ENCODE assay signal across 8 cellular contexts in genomic region chr1:24909388-24909898, GRCh38. TPM values are rescaled to one million over a fixed set of nuclear protein-coding genes. Genes with fewer than 3 reads are reported as not detected.
A peak's percentile ranks its signal among the peaks of the same experiment; 100 is the strongest.
DNase-seq lines count a peak whose midpoint lies in the region; ATAC-seq and TF ChIP-seq lines count a peak whose summit lies in the region.

No MANE protein-coding gene starts in this region.

- POLR2A ChIA-PET in WTC11 (lab: Charles Lee), result no interaction called here

- no peaks in the 10 kb centered on the region for H3K9me3 Mint-ChIP-seq in activated T-cell treated with anti-CD3 and anti-CD28 coated beads, Interleukin-2, amount 50 U/mL, for 72 hours
- no peaks in the 10 kb centered on the region for H3K9me3 Mint-ChIP-seq in WTC11

- peaks cover 25 to 30% of the 10 kb centered on the region in 2 donors for H3K36me3 Mint-ChIP-seq in activated T-cell treated with anti-CD3 and anti-CD28 coated beads, Interleukin-2, amount 50 U/mL, for 72 hours (ENCODE audit: insufficient read depth in 2 of 2)
- H3K36me3 Mint-ChIP-seq in WTC11, result no peaks in the 10 kb centered on the region

- CTCF ChIA-PET in WTC11 (lab: Charles Lee), result interaction anchor here (0.6 to 4.4 kb wide), 43 partner anchors 8 to 663 kb away, joined by 3 to 52 read pairs (median 4); partner anchors contain the start of genes RUNX3 and SYF2

- peak overlapping the region; percentile 20 to 68 for H3K4me3 Mint-ChIP-seq in activated T-cell treated with anti-CD3 and anti-CD28 coated beads, Interleukin-2, amount 50 U/mL, for 72 hours
- H3K4me3 Mint-ChIP-seq in WTC11, result peak overlapping the region; percentile 25; the same call in 1 of the 2 replicates

- H3K27me3 ChIP-seq in heart left ventricle, result peaks cover 0 to 11% (median 0%) of the 10 kb centered on the region in 9 donors

- TF ChIP-seq CTCF in WTC11 (IDR thresholded peaks at IDR 0.05) (0 out of 2 replicates have a peak, but pooled peaks have one; percentile 18), heart left ventricle (IDR thresholded peaks at IDR 0.05) (peak in 9 of 12 donors; percentile 17 to 46 (median 27)), retinal pigment epithelial cell (conservative IDR thresholded peaks at IDR 0.05; ENCODE audit: low read depth, low read length) (peak; percentile 81)

- H3K27ac ChIP-seq in heart left ventricle, result no peak overlapping the region

- peaks cover 50% of the 10 kb centered on the region for H3K4me1 Mint-ChIP-seq in activated T-cell treated with anti-CD3 and anti-CD28 coated beads, Interleukin-2, amount 50 U/mL, for 72 hours (ENCODE audit: low read depth)
- H3K4me1 Mint-ChIP-seq in WTC11, result peaks cover 11% of the 10 kb centered on the region

- no peak for DNase-seq in activated T-cell treated with anti-CD3 and anti-CD28 coated beads, Interleukin-2, amount 50 U/mL, for 72 hours
- no peak for DNase-seq in activated T-cell treated with anti-CD3 and anti-CD28 coated beads, Interleukin-2, amount 50 U/mL, for 48 hours
- DNase-seq in WTC11 (ENCODE audit: low spot score) (peak; percentile 89), heart left ventricle (peak in 2 of 5 donors; percentile 44 to 66), retinal pigment epithelial cell (ENCODE audit: low read depth) (peak; percentile 40), dedifferentiated amniotic fluid mesenchymal stem cell (ENCODE audit: extremely low spot score) (no peak)
- no peak for DNase-seq in stimulated activated naive CD4-positive, alpha-beta T cell treated with Interleukin-2 at 50 U/mL for 16 hours (lab: John Stamatoyannopoulos, UW)
- DNase-seq in activated CD4-positive, CD25-positive, alpha-beta regulatory T cell treated with anti-CD3 and anti-CD28 coated beads, Interleukin-2, amount 50 U/mL, for 72 hours, result no peak

- H3K27ac Mint-ChIP-seq in activated T-cell treated with anti-CD3 and anti-CD28 coated beads, Interleukin-2, amount 50 U/mL, for 72 hours, result peak overlapping the region; percentile 89
- H3K27ac Mint-ChIP-seq in WTC11, result peak overlapping the region; percentile 81

- TF ChIP-seq POLR2A in heart left ventricle (IDR thresholded peaks at IDR 0.05), result no peak

- H3K9me3 ChIP-seq in heart left ventricle, result no peaks in the 10 kb centered on the region

- intact Hi-C loops in heart left ventricle (cut with DNase I), result no loop called here

- H3K27me3 Mint-ChIP-seq in activated T-cell treated with anti-CD3 and anti-CD28 coated beads, Interleukin-2, amount 50 U/mL, for 72 hours (ENCODE audit: low read depth), result no peaks in the 10 kb centered on the region
- H3K27me3 Mint-ChIP-seq in WTC11 (ENCODE audit: low read depth), result no peaks in the 10 kb centered on the region

- 27 to 34% (median 31%) methylated on average over 15 of the region's 15 CpGs for WGBS in heart left ventricle, 4 donors

- H3K36me3 ChIP-seq in heart left ventricle, result no peaks in the 10 kb centered on the region

- H3K4me3 ChIP-seq in heart left ventricle (no peak overlapping the region), retinal pigment epithelial cell (ENCODE audit: low read length) (no peak overlapping the region)

- ATAC-seq in activated T-cell treated with anti-CD3 and anti-CD28 coated beads, Interleukin-2, amount 50 U/mL, for 72 hours (replicated peaks in 1 of 2), result no peak
- peak; percentile 94 for ATAC-seq in WTC11
- ATAC-seq in heart left ventricle, result peak; percentile 52 to 71 (median 64)

- peaks cover 0 to 21% (median 0%) of the 10 kb centered on the region in 12 donors for H3K4me1 ChIP-seq in heart left ventricle

TF ChIP-seq in WTC11, 78 proteins besides CTCF, POLR2A, EP300 and RAD21 (continues in another document):
- TF ChIP-seq SMAD3 (CRISPR knock-in tag; IDR thresholded peaks at IDR 0.05; ENCODE audit: borderline replicate concordance) (peak; percentile 53; the same call in 1 of the 2 replicates), ZNF671 (CRISPR knock-in tag; IDR thresholded peaks at IDR 0.05) (no peak), GTF2I (CRISPR knock-in tag; conservative IDR thresholded peaks at IDR 0.05) (peak; percentile 97), FOXP1 (CRISPR knock-in tag; IDR thresholded peaks at IDR 0.05; ENCODE audit: borderline replicate concordance) (no peak; the same call in 1 of the 2 replicates), USF2 (CRISPR knock-in tag; IDR thresholded peaks at IDR 0.05) (peak; percentile 86), PRDM15 (CRISPR knock-in tag; IDR thresholded peaks at IDR 0.05) (peak; percentile 96), ATF2 (CRISPR knock-in tag; IDR thresholded peaks at IDR 0.05; ENCODE audit: borderline replicate concordance, low read depth) (no peak), NR3C1 (CRISPR knock-in tag; conservative IDR thresholded peaks at IDR 0.05; ENCODE audit: low read depth) (no peak), CREB1 (CRISPR knock-in tag; IDR thresholded peaks at IDR 0.05) (no peak), USF1 (CRISPR knock-in tag; IDR thresholded peaks at IDR 0.05) (peak; percentile 88), PREB (CRISPR knock-in tag; IDR thresholded peaks at IDR 0.05; ENCODE audit: borderline replicate concordance) (no peak), MAX (CRISPR knock-in tag; IDR thresholded peaks at IDR 0.05) (no peak), ZNF232 (CRISPR knock-in tag; IDR thresholded peaks at IDR 0.05) (0 out of 2 replicates have a peak, but pooled peaks have one; percentile 35)

RNA-seq across cellular contexts. Expression of gene RUNX3, which starts 20.6 kb away (rescaled TPM):
- 100 to 1,000 TPM; 254 to 298 TPM for total RNA-seq in activated T-cell treated with anti-CD3 and anti-CD28 coated beads, Interleukin-2, amount 50 U/mL, for 72 hours
- total RNA-seq in WTC11 (2021) (1.5 to 1.8 TPM (median 1.8 TPM) in 3 replicates), heart left ventricle (1 to 10 TPM in 3 of 9 donors, under 1 TPM in 6; 0.21 to 8.7 (median 0.65) TPM)
- under 1 TPM; 0.35 to 0.38 TPM for polyA plus RNA-seq in heart left ventricle

Comparison
In these comparisons a context has a peak if more than half of its experiments do, and no peak if none do; other contexts are left out.
1. ATAC-seq: peak in WTC11 (single experiment) and heart left ventricle (4 of 4); none in activated T-cell treated with anti-CD3 and anti-CD28 coated beads, Interleukin-2, amount 50 U/mL, for 72 hours (0 of 2).
2. DNase-seq: peak in WTC11 (single experiment) and retinal pigment epithelial cell (single experiment); none in activated T-cell treated with anti-CD3 and anti-CD28 coated beads, Interleukin-2, amount 50 U/mL, for 72 hours (0 of 2), activated T-cell treated with anti-CD3 and anti-CD28 coated beads, Interleukin-2, amount 50 U/mL, for 48 hours (0 of 2), stimulated activated naive CD4-positive, alpha-beta T cell treated with Interleukin-2 at 50 U/mL for 16 hours (single experiment), activated CD4-positive, CD25-positive, alpha-beta regulatory T cell treated with anti-CD3 and anti-CD28 coated beads, Interleukin-2, amount 50 U/mL, for 72 hours (single experiment) and dedifferentiated amniotic fluid mesenchymal stem cell (single experiment).
3. CTCF ChIP-seq: peak in every context shown above with its lines; median percentile 81 in retinal pigment epithelial cell; 27 in heart left ventricle; 18 in WTC11.
4. RNA of gene RUNX3, which starts 20.6 kb away (total RNA-seq): 254 to 298 TPM in activated T-cell treated with anti-CD3 and anti-CD28 coated beads, Interleukin-2, amount 50 U/mL, for 72 hours; 1.5 to 1.8 TPM in WTC11 and 0.21 to 8.7 TPM in heart left ventricle; every median in the first group is over 10 times any median in the second.